Comparison of ENCODE assay signal across 6 cellular contexts in genomic region chr16:30996324-30996999, GRCh38. TPM values are rescaled to one million over a fixed set of nuclear protein-coding genes. Genes with fewer than 3 reads are reported as not detected.
DNase-seq lines count a peak whose midpoint lies in the region; ATAC-seq and TF ChIP-seq lines count a peak whose summit lies in the region.

No MANE protein-coding gene starts in this region.

- TF ChIP-seq POLR2A in lower leg skin (IDR thresholded peaks at IDR 0.05): no peak

- H3K36me3 ChIP-seq in ES-I3 (ENCODE audit: insufficient read depth, low read length): no peaks in the 10 kb centered on the region

- no peak for TF ChIP-seq CTCF in WI38 (IDR thresholded peaks at IDR 0.05; ENCODE audit: low read depth, low read length)
- no peak for TF ChIP-seq CTCF in lower leg skin (IDR thresholded peaks at IDR 0.05)

- intact Hi-C loops in lower leg skin (cut with DNase I; ENCODE audit: low total_unique reads): no loop called here

- WGBS in lower leg skin, 2 donors: 15 to 17% methylated on average over 23 to 24 of the region's 25 CpGs

- ATAC-seq in GM21723 (IDR thresholded peaks at IDR 0.05; ENCODE audit: unreplicated experiment): no peak

- no peaks in the 10 kb centered on the region for H3K9me3 ChIP-seq in ES-I3 (ENCODE audit: control insufficient read depth, insufficient read depth, low read length)

- H3K4me1 ChIP-seq in ES-I3 (ENCODE audit: insufficient read depth, low read length): peaks cover 18% of the 10 kb centered on the region; the same call in 1 of the 2 replicates

- H3K9ac ChIP-seq in ES-I3 (ENCODE audit: low read depth, low read length): peak overlapping the region; percentile 70

- H3K4me3 ChIP-seq in WI38 (ENCODE audit: low read depth, low read length): peak overlapping the region; percentile 48
- peak overlapping the region; percentile 38 for H3K4me3 ChIP-seq in lower leg skin (ENCODE audit: low read depth, poor library complexity, severe bottlenecking)

- DNase-seq in lower leg skin (ENCODE audit: low spot score in 2 of 2) (no peak), NCI-H187 (lab: John Stamatoyannopoulos, UW) (no peak), NCI-H1092 treated with DMSO at 0.1 percent for 48 hours (lab: John Stamatoyannopoulos, UW) (no peak)

RNA-seq across cellular contexts. Expression of gene HSD3B7, which starts 11.5 kb away (rescaled TPM):
- total RNA-seq in lower leg skin: 10 to 100 TPM; 12.4 to 29.8 (median 19.0) TPM

RNA-seq across cellular contexts. Expression of gene STX1B, which starts 14.0 kb away (rescaled TPM):
- 1 to 10 TPM in 1 of 4 donors, under 1 TPM in 3; 0.32 to 1.4 (median 0.44) TPM for total RNA-seq in lower leg skin

RNA-seq across cellular contexts. Expression of gene STX4, which starts 36.9 kb away (rescaled TPM):
- 10 to 100 TPM; 38.7 to 53.1 (median 46.4) TPM for total RNA-seq in lower leg skin

RNA-seq across cellular contexts. Expression of gene SETD1A, which starts 38.9 kb away (rescaled TPM):
- 10 to 100 TPM in 3 of 4 donors, 1 to 10 TPM in 1; 9.2 to 22.4 (median 10.7) TPM for total RNA-seq in lower leg skin

RNA-seq across cellular contexts. Expression of gene ORAI3, which starts 47.6 kb away (rescaled TPM):
- 10 to 100 TPM; 22.9 to 37.7 (median 34.6) TPM for total RNA-seq in lower leg skin
